Comparison of ENCODE assay signal across 8 cellular contexts in genomic region chr3:173553635-173554280, GRCh38.
A peak's percentile ranks its signal among the peaks of the same experiment; 100 is the strongest.
DNase-seq lines count a peak whose midpoint lies in the region; ATAC-seq and TF ChIP-seq lines count a peak whose summit lies in the region.

No MANE protein-coding gene starts in this region.

- DNase-seq in Right ventricle myocardium superior (no peak), Right ventricle myocardium inferior (ENCODE audit: missing footprints) (no peak), NCI-H2171 (lab: John Stamatoyannopoulos, UW) (peak; percentile 15), cardiac fibroblast (ENCODE audit: low read depth in 2 of 2) (peak; percentile 61 to 64), medulla oblongata (ENCODE audit: extremely low spot score) (peak; percentile 77), omental fat pad (ENCODE audit: low spot score) (no peak)
- no peak for DNase-seq in NK-92 treated with Interleukin-12 subunit alpha and Interleukin-12 subunit beta, amount 100 ng/mL, for 24 hours (lab: John Stamatoyannopoulos, UW)

- H3K4me3 ChIP-seq in cardiac fibroblast (replicated peaks in 1 of 2; ENCODE audit: low read depth in 2 of 2, low read length in 2 of 2) = no peak overlapping the region

- ATAC-seq in Right ventricle myocardium superior (ENCODE audit: poor library complexity) = peak; percentile 60
- no peak for ATAC-seq in Right ventricle myocardium inferior
- ATAC-seq in HG03469 (IDR thresholded peaks at IDR 0.05; ENCODE audit: unreplicated experiment) = no peak
- ATAC-seq in omental fat pad (ENCODE audit: low FRiP score) = no peak

- TF ChIP-seq CTCF in cardiac fibroblast (IDR thresholded peaks at IDR 0.05; ENCODE audit: low read depth, low read length) (peak; percentile 75), omental fat pad (IDR thresholded peaks at IDR 0.05) (no peak)

- intact Hi-C loops in Right ventricle myocardium superior (cut with DNase I) = loop anchor here (5.0 to 10.0 kb wide), 2 partner anchors 139 to 746 kb away; no protein-coding TSS in a partner anchor
- intact Hi-C loops in Right ventricle myocardium inferior (cut with DNase I) = loop anchor here (2.0 to 10.0 kb wide), 4 partner anchors 143 to 746 kb away; partner anchors contain the start of gene NLGN1

Comparison
In these comparisons a context has a peak if more than half of its experiments do, and no peak if none do; other contexts are left out.
1. DNase-seq: peak in NCI-H2171 (single experiment), cardiac fibroblast (2 of 2) and medulla oblongata (single experiment); none in Right ventricle myocardium superior (single experiment), Right ventricle myocardium inferior (single experiment), NK-92 treated with Interleukin-12 subunit alpha and Interleukin-12 subunit beta, amount 100 ng/mL, for 24 hours (single experiment) and omental fat pad (single experiment).